8 cellular contexts compared by ENCODE assay signal in the genomic region with DNA sequence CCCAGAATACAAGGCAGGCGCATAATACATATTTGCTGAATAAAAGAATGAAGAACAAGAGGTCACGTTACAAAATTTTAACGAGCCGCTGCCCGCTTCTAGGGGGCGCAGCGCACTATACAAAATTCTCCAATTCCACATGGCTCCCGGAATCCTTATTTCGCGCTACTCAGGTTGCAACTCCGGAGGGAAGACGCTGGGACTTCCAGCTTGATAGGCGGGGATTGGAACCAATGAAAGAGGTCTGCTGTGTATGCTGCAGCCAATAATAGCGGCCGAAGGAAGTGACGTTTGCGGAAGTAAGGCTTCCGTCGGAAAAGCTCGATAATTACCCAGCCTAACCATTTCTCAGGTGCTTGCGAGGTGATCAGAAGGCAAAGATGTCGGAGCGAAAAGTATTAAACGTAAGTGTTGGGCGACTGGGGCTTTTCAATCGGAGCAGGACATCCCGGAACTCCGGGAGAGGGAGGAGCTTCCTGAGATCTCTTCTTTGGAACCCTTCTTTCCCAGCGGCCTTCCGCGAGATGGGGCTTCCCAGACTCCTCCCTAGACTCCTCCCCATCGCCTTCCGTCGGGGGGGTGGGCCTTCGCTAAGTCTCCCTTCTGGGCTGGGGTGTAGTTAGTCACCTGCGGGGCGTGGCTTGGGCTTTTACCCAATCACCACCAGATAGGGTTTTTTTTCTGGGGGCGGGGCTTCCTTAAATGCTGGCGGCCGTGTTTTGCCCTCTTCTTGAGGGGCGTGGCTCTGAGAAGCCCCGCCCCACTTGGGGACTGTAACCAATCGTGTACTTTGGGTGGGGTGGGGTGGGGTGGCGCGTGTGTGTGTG. TPM values are rescaled to one million over a fixed set of nuclear protein-coding genes. Genes with fewer than 3 reads are reported as not detected.
DNase-seq lines count a peak whose midpoint lies in the region; ATAC-seq and TF ChIP-seq lines count a peak whose summit lies in the region.

Gene YJU2 (plus strand): TSS at position 314 of the 827 bp plus-strand sequence. CDS start 67 bp downstream, at position 381.

- peaks cover 38% of the 10 kb centered on the region for H3K36me3 ChIP-seq in DND-41 (ENCODE audit: insufficient read depth, low read length)
- H3K36me3 ChIP-seq in KMS-11 (ENCODE audit: insufficient read depth) = no peaks in the 10 kb centered on the region
- no peaks in the 10 kb centered on the region for H3K36me3 ChIP-seq in Panc1 (ENCODE audit: control insufficient read depth, insufficient read depth, low read length)
- peaks cover 22% of the 10 kb centered on the region for H3K36me3 ChIP-seq in muscle layer of colon (ENCODE audit: insufficient read depth, low read length)

- CTCF ChIA-PET in Panc1 (lab: Charles Lee) = interaction anchor here (0.8 kb wide), 2 partner anchors 20 to 144 kb away, joined by 3 to 4 read pairs; no protein-coding TSS in a partner anchor

- peaks cover 3% of the 10 kb centered on the region for H3K9me3 Mint-ChIP-seq in activated T-cell treated with anti-CD3 and anti-CD28 coated beads, Interleukin-2, amount 50 U/mL, for 4 hours

- H3K27me3 ChIP-seq in DND-41 (ENCODE audit: insufficient read depth, low read length, poor library complexity) = no peaks in the 10 kb centered on the region
- H3K27me3 ChIP-seq in KMS-11 (ENCODE audit: insufficient read depth, low read depth) = no peaks in the 10 kb centered on the region
- no peaks in the 10 kb centered on the region for H3K27me3 ChIP-seq in Panc1 (ENCODE audit: control insufficient read depth, insufficient read depth, low read length)
- H3K27me3 ChIP-seq in muscle layer of colon (ENCODE audit: control insufficient read depth in 1 of 2, insufficient read depth in 2 of 2, low read length in 2 of 2) = no peaks in the 10 kb centered on the region

- in situ Hi-C loops in Panc1 (cut with HindIII; ENCODE audit: low pct_unique_long_range_greater_than_20kb, low sequenced_read_pairs) = no loop called here

- H3K4me2 ChIP-seq in DND-41 (ENCODE audit: insufficient read depth, low read length) (peak within 1 kb of the TSS; percentile 72), KMS-11 (peak within 1 kb of the TSS; percentile 51; the same call in 1 of the 2 replicates)

- DNase-seq in DND-41 (peak; percentile 100), Panc1 (ENCODE audit: low read depth, low spot score) (peak; percentile 91)
- peak; percentile 98 for DNase-seq in activated T-cell treated with anti-CD3 and anti-CD28 coated beads, Interleukin-2, amount 50 U/mL, for 4 hours
- peak; percentile 97 for DNase-seq in stimulated activated CD8-positive, alpha-beta memory T cell treated with anti-CD3 and anti-CD28 coated beads, Interleukin-7, amount 100 ng/mL, for 24 hours (ENCODE audit: low read depth)

- intact Hi-C loops in Panc1 (cut with micrococcal nuclease; ENCODE audit: unreplicated experiment) = no loop called here

- peak within 1 kb of the TSS; percentile 95 for H3K4me3 Mint-ChIP-seq in activated T-cell treated with anti-CD3 and anti-CD28 coated beads, Interleukin-2, amount 50 U/mL, for 4 hours

- H3K36me3 Mint-ChIP-seq in activated T-cell treated with anti-CD3 and anti-CD28 coated beads, Interleukin-2, amount 50 U/mL, for 4 hours (ENCODE audit: insufficient read depth) = peaks cover 24% of the 10 kb centered on the region

- TSS peak; percentile 92 for BruUV-seq in Panc1 (replicated peaks; lab: Mats Ljungman, UMichigan)

- H3K9me3 ChIP-seq in DND-41 (ENCODE audit: insufficient read depth, low read length, severe bottlenecking) = no peaks in the 10 kb centered on the region
- no peaks in the 10 kb centered on the region for H3K9me3 ChIP-seq in Panc1 (ENCODE audit: control insufficient read depth, insufficient read depth, low read depth, low read length)
- H3K9me3 ChIP-seq in muscle layer of colon (ENCODE audit: low read length) = no peaks in the 10 kb centered on the region

- no peaks in the 10 kb centered on the region for H3K27me3 Mint-ChIP-seq in activated T-cell treated with anti-CD3 and anti-CD28 coated beads, Interleukin-2, amount 50 U/mL, for 4 hours (ENCODE audit: low read depth)

- peaks cover 19% of the 10 kb centered on the region for H3K4me1 ChIP-seq in DND-41 (ENCODE audit: insufficient read depth, low read length)
- H3K4me1 ChIP-seq in KMS-11 (ENCODE audit: low read depth, poor library complexity, severe bottlenecking) = peaks cover 16% of the 10 kb centered on the region
- H3K4me1 ChIP-seq in Panc1 (ENCODE audit: control insufficient read depth, insufficient read depth, low read length) = peaks cover 4% of the 10 kb centered on the region; the same call in 1 of the 2 replicates
- peaks cover 11% of the 10 kb centered on the region for H3K4me1 ChIP-seq in muscle layer of colon (ENCODE audit: insufficient read depth, low read length)

- peak; percentile 69 for TF ChIP-seq CTCF in DND-41 (IDR thresholded peaks at IDR 0.05; ENCODE audit: borderline replicate concordance, extremely low read depth, low read length, poor library complexity, severe bottlenecking)
- TF ChIP-seq CTCF in KMS-11 (conservative IDR thresholded peaks at IDR 0.05; ENCODE audit: low read depth, low read length) = peak; percentile 26
- no peak for TF ChIP-seq CTCF in Panc1 (IDR thresholded peaks at IDR 0.05)

- peaks cover 19% of the 10 kb centered on the region for H3K79me2 ChIP-seq in DND-41 (ENCODE audit: insufficient read depth, low read length)
- H3K79me2 ChIP-seq in KMS-11 (ENCODE audit: insufficient read depth, low read depth) = no peaks in the 10 kb centered on the region

- H3K9ac ChIP-seq in DND-41 (ENCODE audit: low read depth, low read length) = peak within 1 kb of the TSS; percentile 62
- H3K9ac ChIP-seq in KMS-11 = peak within 1 kb of the TSS; percentile 77
- peak within 1 kb of the TSS; percentile 57 for H3K9ac ChIP-seq in muscle layer of colon (ENCODE audit: low read length)

- H4K20me1 ChIP-seq in DND-41 (ENCODE audit: insufficient read depth, low read length) = peaks cover 13% of the 10 kb centered on the region; the same call in 1 of the 2 replicates
- H4K20me1 ChIP-seq in KMS-11 (ENCODE audit: insufficient read depth) = no peaks in the 10 kb centered on the region

- POLR2A ChIA-PET in Panc1 (lab: Charles Lee) = interaction anchor here (0.7 kb wide), 1 partner anchor 112 kb away, joined by 3 read pairs; no protein-coding TSS in a partner anchor

- H3K27ac ChIP-seq in DND-41 (ENCODE audit: low read length) (peak within 1 kb of the TSS; percentile 95), KMS-11 (peak within 1 kb of the TSS; percentile 88), Panc1 (ENCODE audit: low read length) (peak within 1 kb of the TSS; percentile 96), muscle layer of colon (ENCODE audit: low read depth, low read length) (peak within 1 kb of the TSS; percentile 81)

- H3K4me3 ChIP-seq in DND-41 (ENCODE audit: low read depth in 1 of 2, low read length in 2 of 2) (peak within 1 kb of the TSS; percentile 20 to 64; a peak in 3 of 4 replicates), KMS-11 (IDR thresholded peaks at IDR 0.05; ENCODE audit: insufficient read depth, low read depth, low read length) (no peak within 1 kb of the TSS), Panc1 (ENCODE audit: low read depth in 2 of 2, low read length in 2 of 2) (peak within 1 kb of the TSS; percentile 67 to 83), muscle layer of colon (ENCODE audit: low read depth in 1 of 2, low read length in 2 of 2) (peak within 1 kb of the TSS; percentile 62 to 73)

- H2AFZ ChIP-seq in DND-41 (ENCODE audit: low read depth, low read length) (peak within 1 kb of the TSS; percentile 85), KMS-11 (ENCODE audit: low read depth) (peak within 1 kb of the TSS; percentile 85)

- peak; percentile 92 for ATAC-seq in DND-41 (ENCODE audit: insufficient read depth, low read depth)
- ATAC-seq in GM21737 (IDR thresholded peaks at IDR 0.05; ENCODE audit: unreplicated experiment) = peak; percentile 82
- ATAC-seq in Panc1 = peak; percentile 97
- peak; percentile 96 to 97 for ATAC-seq in activated T-cell treated with anti-CD3 and anti-CD28 coated beads, Interleukin-2, amount 50 U/mL, for 4 hours
- peak; percentile 99 for ATAC-seq in esophagus mucosa

- peaks cover 20% of the 10 kb centered on the region for H3K4me1 Mint-ChIP-seq in activated T-cell treated with anti-CD3 and anti-CD28 coated beads, Interleukin-2, amount 50 U/mL, for 4 hours (ENCODE audit: low read depth)

RNA-seq across cellular contexts. Expression of gene YJU2, which starts in this region (rescaled TPM):
- total RNA-seq in Panc1 (2021; ENCODE audit: unreplicated experiment) (15.9 TPM), esophagus mucosa (20.1 TPM)
- 22.8 TPM for polyA plus RNA-seq in Panc1 (2012; ENCODE audit: insufficient read length)
- total RNA-seq in activated T-cell treated with anti-CD3 and anti-CD28 coated beads, Interleukin-2, amount 50 U/mL, for 4 hours = 10 to 100 TPM; 59.7 to 60.7 (median 59.9) TPM
